ENCODE assay signal across 8 cellular contexts in the genomic region with DNA sequence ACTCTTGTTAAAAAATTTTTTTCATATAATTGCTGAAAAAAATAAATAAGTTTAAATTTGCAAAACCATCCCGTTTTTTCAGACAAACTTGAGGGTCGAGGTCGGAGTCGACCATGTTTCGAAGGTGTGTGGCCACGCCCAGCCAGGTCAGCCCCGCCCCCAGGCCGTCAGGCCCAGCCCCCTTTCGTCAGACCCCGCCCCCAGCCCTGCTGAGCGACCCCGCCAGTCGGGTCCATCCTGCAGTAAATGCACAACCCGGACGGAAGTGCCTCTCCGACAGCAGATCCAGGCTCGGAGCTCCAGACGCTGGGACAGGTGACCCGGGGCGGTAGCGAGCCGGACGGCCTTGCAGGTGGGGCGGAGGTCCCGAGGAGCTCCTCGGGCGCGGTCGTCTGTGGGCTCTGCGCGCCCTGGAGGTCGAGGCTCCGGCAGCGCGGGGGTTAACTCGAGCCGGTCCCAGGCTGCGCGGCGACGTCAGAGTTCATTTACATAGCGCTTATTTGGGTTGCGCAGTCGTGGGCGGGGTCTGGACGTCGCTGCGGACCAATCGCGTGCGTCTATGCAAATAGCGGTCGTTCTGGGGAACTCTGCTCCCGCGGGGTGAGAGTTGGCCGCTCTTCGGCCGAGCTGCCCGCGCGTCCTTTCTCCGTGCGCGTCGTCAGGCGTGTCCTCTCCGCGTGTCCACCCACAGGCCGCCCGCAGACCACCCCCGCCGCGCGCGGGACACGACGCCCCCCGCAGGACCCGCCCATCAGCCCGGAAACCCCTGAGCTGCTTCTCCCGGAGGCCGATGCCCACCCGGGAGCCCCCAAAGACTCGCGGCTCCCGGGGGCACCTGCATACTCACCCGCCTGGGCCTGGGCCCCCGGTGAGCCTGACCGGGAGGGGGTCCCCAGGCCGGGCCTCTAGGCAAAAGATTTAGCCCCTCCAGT. TPM values are rescaled to one million over a fixed set of nuclear protein-coding genes. Genes with fewer than 3 reads are reported as not detected.
DNase-seq lines count a peak whose midpoint lies in the region; ATAC-seq, FAIRE-seq and TF ChIP-seq lines count a peak whose summit lies in the region.

Gene OCEL1, plus strand, starts transcription at position 225 of the 932 bp plus-strand sequence. Its CDS starts 22 bp downstream, at position 247.

- H3K27ac ChIP-seq in keratinocyte (ENCODE audit: control insufficient read depth, insufficient read depth, low read length) = peak within 1 kb of the TSS; percentile 61

- no peaks in the 10 kb centered on the region for H3K9me1 ChIP-seq in keratinocyte (ENCODE audit: control insufficient read depth, extremely low read depth, insufficient read depth, low read length)

- peak; percentile 100 for DNase-seq in Ammon's horn (ENCODE audit: low spot score)
- DNase-seq in NCI-H510A (lab: John Stamatoyannopoulos, UW) = peak; percentile 97
- DNase-seq in activated CD4-positive, CD25-positive, alpha-beta regulatory T cell treated with anti-CD3 and anti-CD28 coated beads, Interleukin-2, amount 50 U/mL, for 72 hours = peak; percentile 95
- DNase-seq in cerebellar cortex (ENCODE audit: low spot score) = peak; percentile 99
- peak; percentile 64 for DNase-seq in keratinocyte (ENCODE audit: low read depth, low spot score)
- peak; percentile 94 to 97 (median 95) for DNase-seq in stimulated activated CD4-positive, alpha-beta T cell treated with anti-CD3 and anti-CD28 coated beads, Interleukin-12 subunit alpha, Interleukin-12 subunit beta, amount 100 ng/mL, for 48 hours (ENCODE audit: low read depth in 2 of 3, low spot score in 1 of 3)

- dilution Hi-C loops in keratinocyte (cut with MboI; ENCODE audit: extremely low pct_ligation_motif_present, low sequenced_read_pairs) = no loop called here

- no peaks in the 10 kb centered on the region for H3K27me3 ChIP-seq in keratinocyte (ENCODE audit: control insufficient read depth, extremely low read depth, insufficient read depth, low read length)

- no peaks in the 10 kb centered on the region for H3K4me1 ChIP-seq in keratinocyte (ENCODE audit: control insufficient read depth, extremely low read depth, insufficient read depth, low read length)

- peaks cover 2 to 3% of the 10 kb centered on the region in 2 experiments for H3K36me3 ChIP-seq in keratinocyte (ENCODE audit: control insufficient read depth in 2 of 2, extremely low read depth in 1 of 2, insufficient read depth in 2 of 2, low read length in 2 of 2)

- H3K4me3 ChIP-seq in keratinocyte (ENCODE audit: control insufficient read depth in 2 of 3, extremely low read depth in 1 of 3, insufficient read depth in 2 of 3, low read depth in 1 of 3, low read length in 3 of 3) = peak within 1 kb of the TSS; percentile 62 to 81 (median 80)

- H3K9ac ChIP-seq in keratinocyte (ENCODE audit: control insufficient read depth, extremely low read depth, insufficient read depth, low read length) = peak within 1 kb of the TSS; percentile 73

- ATAC-seq in HG03432 (IDR thresholded peaks at IDR 0.05; ENCODE audit: unreplicated experiment) = peak; percentile 87

- no peaks in the 10 kb centered on the region for H3K9me3 ChIP-seq in keratinocyte (ENCODE audit: control insufficient read depth, low read depth, low read length)

- no peaks in the 10 kb centered on the region for H4K20me1 ChIP-seq in keratinocyte (ENCODE audit: control insufficient read depth, extremely low read depth, insufficient read depth, low read length)

- TF ChIP-seq POLR2A in GM19193 (IDR thresholded peaks at IDR 0.05; ENCODE audit: extremely low read depth, insufficient read depth, insufficient read length) = peak; percentile 89

- no peak for TF ChIP-seq CTCF in keratinocyte (optimal IDR thresholded peaks at IDR 0.05 in 1 of 3, IDR thresholded peaks at IDR 0.05 in 1 of 3, conservative IDR thresholded peaks at IDR 0.05 in 1 of 3; ENCODE audit: extremely low read depth in 1 of 3, insufficient read depth in 2 of 3, low read length in 3 of 3)

- peak; percentile 67 for FAIRE-seq in keratinocyte (lab: Jason Lieb, UNC)

- peak within 1 kb of the TSS; percentile 96 for H2AFZ ChIP-seq in keratinocyte (ENCODE audit: control insufficient read depth, low read length)

- peak within 1 kb of the TSS; percentile 77 for H3K4me2 ChIP-seq in keratinocyte (ENCODE audit: control insufficient read depth, extremely low read depth, insufficient read depth, low read depth, low read length)

- no peaks in the 10 kb centered on the region for H3K79me2 ChIP-seq in keratinocyte (ENCODE audit: control insufficient read depth, insufficient read depth, low read length)

RNA-seq across cellular contexts. Expression of gene OCEL1, which starts in this region (rescaled TPM):
- 2.1 to 6.6 TPM (median 2.2 TPM) in 3 replicates for polyA plus RNA-seq in keratinocyte
- polyA plus RNA-seq in keratinocyte (2011; ENCODE audit: low read depth) = 3.2 TPM
- polyA plus RNA-seq in keratinocyte (2011; cell fraction: cytosol; rRNA removed) = 3.5 and 7.4 TPM in 2 replicates
- polyA plus RNA-seq in keratinocyte (2011; cell fraction: nucleus; rRNA removed) = 5.7 and 9.2 TPM in 2 replicates
- 6.5 and 18.1 TPM in 2 replicates for polyA plus RNA-seq in keratinocyte (2012; ENCODE audit: low replicate concordance)
- 1.5 to 7.8 TPM (median 1.8 TPM) in 3 replicates for polyA minus RNA-seq in keratinocyte
- polyA minus RNA-seq in keratinocyte (2011; cell fraction: cytosol; rRNA and poly(A)+ RNA removed) = 4.0 TPM
- polyA minus RNA-seq in keratinocyte (2011; cell fraction: nucleus; rRNA and poly(A)+ RNA removed) = 1.6 and 2.4 TPM in 2 replicates

Comparison
In these comparisons a context has a peak if more than half of its experiments do, and no peak if none do; other contexts are left out.
1. Peak in every context shown above with its lines: DNase-seq, ATAC-seq, H3K4me3 ChIP-seq and H3K27ac ChIP-seq.